In genomic region chr1:51014878-51015277, GRCh38 we compare ENCODE assay signal across 11 cellular contexts. TPM values are rescaled to one million over a fixed set of nuclear protein-coding genes. Genes with fewer than 3 reads are reported as not detected.
"Had no signal": no experiment of that assay in that cellular context is flagged by ENCODE, and none has a peak within 500 bp of the region (broad histone marks: within the 10 kb centered on the region; RNA-seq: fewer than 3 reads in every experiment).

No MANE protein-coding gene starts in this region.

- H3K4me1 Mint-ChIP-seq: GM23338, H9 had no signal

- FAIRE-seq: H1, H54 had no signal

- H3K9me3 ChIP-seq: HAP-1 had no signal

- H3K9me3 Mint-ChIP-seq: GM23338, H9, HFFc6 had no signal

- DNase-seq: GM23248, GOT3, H7, H9, HCEC 1CT, HFFc6 had no signal

- H3K36me3 ChIP-seq: HAP-1 had no signal

- H3K27ac ChIP-seq: GM23248 had no signal

- H3K4me3 Mint-ChIP-seq: GM23338, H9, HFFc6 had no signal

- ATAC-seq: GM23338, HCT116 had no signal

- H3K4me2 ChIP-seq: GM23338 had no signal

- H2AFZ ChIP-seq: GM23248, GM23338 had no signal

- H3K4me1 ChIP-seq: HAP-1 had no signal

- H3K4me3 ChIP-seq: GM23248, GM23338, HAP-1 had no signal

- H3K9ac ChIP-seq: GM23248 had no signal

- H3K27ac Mint-ChIP-seq: GM23338, H9, HFFc6 had no signal

RNA-seq across cellular contexts. Expression of gene CDKN2C, which starts 44.8 kb away (rescaled TPM):
- total RNA-seq: GM23338, H1, H9 had no signal
- polyA plus RNA-seq: GM23338, H1 had no signal
